ENCODE assay signal across 19 cellular contexts in the genomic region with DNA sequence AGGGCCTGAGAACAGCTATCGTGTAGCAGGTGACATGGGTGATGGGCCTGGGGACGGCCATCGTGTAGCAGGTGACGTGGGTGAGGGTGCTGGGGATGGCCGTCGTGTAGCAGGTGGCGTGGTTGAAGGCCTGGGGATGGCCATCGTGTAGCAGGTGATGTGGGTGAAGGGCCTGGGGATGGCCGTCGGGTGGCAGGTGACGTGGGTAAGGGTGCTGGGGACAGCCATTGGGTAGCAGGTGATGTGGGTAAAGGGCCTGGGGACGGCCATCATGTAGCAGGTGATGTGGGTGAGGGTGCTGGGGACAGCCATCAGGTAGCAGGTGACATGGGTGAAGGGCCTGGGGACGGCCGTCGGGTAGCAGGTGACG. TPM values are rescaled to one million over a fixed set of nuclear protein-coding genes. Genes with fewer than 3 reads are reported as not detected.
DNase-seq lines count a peak whose midpoint lies in the region; ATAC-seq, FAIRE-seq and TF ChIP-seq lines count a peak whose summit lies in the region.
"Had no signal": no experiment of that assay in that cellular context is flagged by ENCODE, and none has a peak within 500 bp of the region (broad histone marks: within the 10 kb centered on the region; RNA-seq: fewer than 3 reads in every experiment).

No MANE protein-coding gene starts in this region.

- intact Hi-C loops in natural killer cell (cut with micrococcal nuclease) (no loop called here), endothelial cell of umbilical vein (cut with micrococcal nuclease) (no loop called here)

- CTCF ChIA-PET in endothelial cell of umbilical vein (lab: Charles Lee), result no interaction called here

- peak overlapping the region; percentile 38 for H3K27ac ChIP-seq in OCI-LY1 (ENCODE audit: low read depth, low read length, poor library complexity, severe bottlenecking)
- no peak overlapping the region for H3K27ac ChIP-seq in endothelial cell of umbilical vein (ENCODE audit: insufficient read depth, low read depth, low read length)
- H3K27ac ChIP-seq: HL-60, Peyer's patch had no signal

- H3K4me2 ChIP-seq in OCI-LY1 (ENCODE audit: low read length), result no peak overlapping the region
- no peak overlapping the region for H3K4me2 ChIP-seq in endothelial cell of umbilical vein (ENCODE audit: insufficient read depth, low read length)

- H3K9me2 ChIP-seq in OCI-LY1 (ENCODE audit: low read depth, low read length), result no peaks in the 10 kb centered on the region

- FAIRE-seq in endothelial cell of umbilical vein (lab: Jason Lieb, UNC), result no peak
- FAIRE-seq: GM12878 had no signal

- H3K4me3 ChIP-seq in OCI-LY1 (ENCODE audit: low read depth, low read length, poor library complexity, severe bottlenecking) (no peak overlapping the region), endothelial cell of umbilical vein (replicated peaks in 1 of 3; ENCODE audit: insufficient read depth in 1 of 3, low read depth in 1 of 3, low read length in 3 of 3) (no peak overlapping the region)
- H3K4me3 ChIP-seq: GM12878, Peyer's patch had no signal

- peaks cover 0 to 14% of the 10 kb centered on the region in 2 donors for H3K27me3 Mint-ChIP-seq in natural killer cell treated with Interleukin-12 subunit alpha and Interleukin-12 subunit beta and Interleukin-15 and Interleukin-18, amount 100 ng/mL, for 72 hours
- peaks cover 0 to 17% of the 10 kb centered on the region in 2 donors for H3K27me3 Mint-ChIP-seq in natural killer cell (ENCODE audit: low read depth in 2 of 2)
- peaks cover 3 to 7% (median 5%) of the 10 kb centered on the region in 3 donors for H3K27me3 Mint-ChIP-seq in immature natural killer cell (ENCODE audit: low read depth in 3 of 3)

- dilution Hi-C loops in endothelial cell of umbilical vein (cut with MboI; ENCODE audit: extremely low pct_ligation_motif_present, low sequenced_read_pairs), result no loop called here

- H3K9me1 ChIP-seq in endothelial cell of umbilical vein (replicated peaks; ENCODE audit: control insufficient read depth, extremely low read depth, insufficient read depth, low read length), result no peaks in the 10 kb centered on the region

- H3K27ac Mint-ChIP-seq in natural killer cell treated with Interleukin-12 subunit alpha and Interleukin-12 subunit beta and Interleukin-15 and Interleukin-18, amount 100 ng/mL, for 72 hours, result no peak overlapping the region
- H3K27ac Mint-ChIP-seq in natural killer cell (no peak overlapping the region), immature natural killer cell (no peak overlapping the region)
- H3K27ac Mint-ChIP-seq: T-helper 17 cell had no signal

- no peaks in the 10 kb centered on the region for H3K9me3 Mint-ChIP-seq in natural killer cell treated with Interleukin-12 subunit alpha and Interleukin-12 subunit beta and Interleukin-15 and Interleukin-18, amount 100 ng/mL, for 72 hours
- H3K9me3 Mint-ChIP-seq in natural killer cell (no peaks in the 10 kb centered on the region), immature natural killer cell (no peaks in the 10 kb centered on the region)

- H3K4me3 Mint-ChIP-seq in natural killer cell treated with Interleukin-12 subunit alpha and Interleukin-12 subunit beta and Interleukin-15 and Interleukin-18, amount 100 ng/mL, for 72 hours, result no peak overlapping the region
- no peak overlapping the region for H3K4me3 Mint-ChIP-seq in natural killer cell
- H3K4me3 Mint-ChIP-seq in immature natural killer cell, result no peak overlapping the region

- POLR2A ChIA-PET in endothelial cell of umbilical vein (lab: Charles Lee), result no interaction called here

- H3K4me1 ChIP-seq in OCI-LY1 (ENCODE audit: insufficient read depth, low read length, severe bottlenecking) (peaks cover 7% of the 10 kb centered on the region), endothelial cell of umbilical vein (ENCODE audit: control insufficient read depth, extremely low read depth, insufficient read depth, low read length) (no peaks in the 10 kb centered on the region)

- no peaks in the 10 kb centered on the region for H3K36me3 ChIP-seq in OCI-LY1 (ENCODE audit: insufficient read depth, low read length)
- no peaks in the 10 kb centered on the region for H3K36me3 ChIP-seq in endothelial cell of umbilical vein (ENCODE audit: control insufficient read depth in 2 of 2, extremely low read depth in 1 of 2, insufficient read depth in 2 of 2, low read length in 2 of 2)
- H3K36me3 ChIP-seq: Peyer's patch had no signal

- H3K9me3 ChIP-seq in OCI-LY1 (ENCODE audit: low read length), result no peaks in the 10 kb centered on the region
- no peaks in the 10 kb centered on the region for H3K9me3 ChIP-seq in endothelial cell of umbilical vein (replicated peaks; ENCODE audit: control insufficient read depth, insufficient read depth, low read length)
- H3K9me3 ChIP-seq: Peyer's patch had no signal

- no peaks in the 10 kb centered on the region; the same call in 1 of the 2 replicates for H3K27me3 ChIP-seq in OCI-LY1 (ENCODE audit: insufficient read depth, low read length)
- H3K27me3 ChIP-seq in endothelial cell of umbilical vein (ENCODE audit: control insufficient read depth in 2 of 2, insufficient read depth in 2 of 2, low read length in 2 of 2), result no peaks in the 10 kb centered on the region
- H3K27me3 ChIP-seq: Peyer's patch had no signal

- H4K20me1 ChIP-seq in OCI-LY1 (ENCODE audit: insufficient read depth, low read length) (no peaks in the 10 kb centered on the region), endothelial cell of umbilical vein (replicated peaks; ENCODE audit: control insufficient read depth, extremely low read depth, insufficient read depth, low read length) (no peaks in the 10 kb centered on the region)

- H3K36me3 Mint-ChIP-seq in natural killer cell treated with Interleukin-12 subunit alpha and Interleukin-12 subunit beta and Interleukin-15 and Interleukin-18, amount 100 ng/mL, for 72 hours, result no peaks in the 10 kb centered on the region
- no peaks in the 10 kb centered on the region for H3K36me3 Mint-ChIP-seq in natural killer cell
- no peaks in the 10 kb centered on the region for H3K36me3 Mint-ChIP-seq in immature natural killer cell

- TF ChIP-seq CTCF in natural killer cell (IDR thresholded peaks at IDR 0.05), result no peak
- no peak for TF ChIP-seq CTCF in OCI-LY1 (IDR thresholded peaks at IDR 0.05; ENCODE audit: low read length)
- no peak for TF ChIP-seq CTCF in endothelial cell of umbilical vein (IDR thresholded peaks at IDR 0.05; ENCODE audit: extremely low read depth in 1 of 2, insufficient read depth in 1 of 2, low read depth in 1 of 2, low read length in 2 of 2)

- DNase-seq in natural killer cell treated with Interleukin-12 subunit alpha and Interleukin-12 subunit beta and Interleukin-15 and Interleukin-18, amount 100 ng/mL, for 72 hours (ENCODE audit: low spot score), result peak; percentile 23
- no peak for DNase-seq in natural killer cell
- DNase-seq in endothelial cell of umbilical vein (ENCODE audit: low read depth, low spot score), result peak; percentile 7
- DNase-seq in effector CD8-positive, alpha-beta T cell (lab: John Stamatoyannopoulos, UW), result no peak
- DNase-seq in immature natural killer cell, result no peak
- DNase-seq: HCEC 1CT; KG1; NK-92 treated with Interleukin-12 subunit alpha and Interleukin-12 subunit beta, amount 100 ng/mL, for 24 hours; SW 1271; T-helper 17 cell had no signal

- no peaks in the 10 kb centered on the region for H3F3A ChIP-seq in OCI-LY1 (ENCODE audit: insufficient read depth, low read length)

- H3K4me1 Mint-ChIP-seq in natural killer cell treated with Interleukin-12 subunit alpha and Interleukin-12 subunit beta and Interleukin-15 and Interleukin-18, amount 100 ng/mL, for 72 hours (ENCODE audit: low read depth in 2 of 2), result peaks cover 0 to 3% of the 10 kb centered on the region in 2 donors
- H3K4me1 Mint-ChIP-seq in natural killer cell (peaks cover 0 to 10% of the 10 kb centered on the region in 2 donors), immature natural killer cell (peaks cover 0 to 5% of the 10 kb centered on the region in 2 donors)

- H3K9ac ChIP-seq in OCI-LY1 (ENCODE audit: low read length) (no peak overlapping the region), endothelial cell of umbilical vein (replicated peaks; ENCODE audit: extremely low read depth, insufficient read depth, low read length) (no peak overlapping the region)

- no peak for TF ChIP-seq POLR2A in endothelial cell of umbilical vein (IDR thresholded peaks at IDR 0.05; ENCODE audit: low read depth, low read length)

- H3K79me2 ChIP-seq in OCI-LY1 (ENCODE audit: insufficient read depth, low read length), result no peaks in the 10 kb centered on the region
- no peaks in the 10 kb centered on the region for H3K79me2 ChIP-seq in endothelial cell of umbilical vein (ENCODE audit: control insufficient read depth, insufficient read depth, low read length)

- H2AFZ ChIP-seq in OCI-LY1 (ENCODE audit: low read length) (no peak overlapping the region), endothelial cell of umbilical vein (ENCODE audit: low read depth, low read length) (no peak overlapping the region)

- BruUV-seq in endothelial cell of umbilical vein (replicated peaks; lab: Mats Ljungman, UMichigan), result no TSS peak

- ATAC-seq in natural killer cell treated with Interleukin-12 subunit alpha and Interleukin-12 subunit beta and Interleukin-15 and Interleukin-18, amount 100 ng/mL, for 72 hours, result no peak
- ATAC-seq in natural killer cell (no peak), HG03442 (IDR thresholded peaks at IDR 0.05; ENCODE audit: unreplicated experiment) (no peak)
- ATAC-seq: GM12878, Right ventricle myocardium inferior, T-helper 17 cell had no signal

RNA-seq across cellular contexts. Expression of a gene that starts 15.5 kb away (rescaled TPM):
- not detected for total RNA-seq in natural killer cell treated with Interleukin-12 subunit alpha and Interleukin-12 subunit beta and Interleukin-15 and Interleukin-18, amount 100 ng/mL, for 72 hours
- total RNA-seq in natural killer cell, result 1 to 10 TPM in 1 of 3 donors, not detected in 2; 3.2 TPM
- not detected in 2 replicates for total RNA-seq in endothelial cell of umbilical vein
- not detected in 2 replicates for polyA plus RNA-seq in endothelial cell of umbilical vein
- polyA plus RNA-seq in endothelial cell of umbilical vein (2011; cell fraction: cytosol; rRNA removed), result not detected in 2 replicates
- polyA plus RNA-seq in endothelial cell of umbilical vein (2011; cell fraction: nucleus; rRNA removed), result not detected in 2 replicates
- not detected in 2 replicates for polyA plus RNA-seq in endothelial cell of umbilical vein (2012)
- not detected in 2 replicates for polyA minus RNA-seq in endothelial cell of umbilical vein
- polyA minus RNA-seq in endothelial cell of umbilical vein (2011; cell fraction: cytosol; rRNA and poly(A)+ RNA removed), result not detected
- polyA minus RNA-seq in endothelial cell of umbilical vein (2011; cell fraction: nucleus; rRNA and poly(A)+ RNA removed), result not detected in 2 replicates
- polyA plus RNA-seq in immature natural killer cell, result not detected
- total RNA-seq: A172, GM12878, HT1080, OCI-LY7, T-helper 17 cell had no signal
- polyA plus RNA-seq: GM12878 had no signal

RNA-seq across cellular contexts. Expression of a gene that starts 30.9 kb away (rescaled TPM):
- total RNA-seq in natural killer cell treated with Interleukin-12 subunit alpha and Interleukin-12 subunit beta and Interleukin-15 and Interleukin-18, amount 100 ng/mL, for 72 hours, result 1 to 10 TPM in 1 of 2 donors, not detected in 1; 6.6 TPM
- total RNA-seq in natural killer cell (10 to 100 TPM in 1 of 3 donors, under 1 TPM in 1, not detected in 1; 0.82 to 13.4 TPM), endothelial cell of umbilical vein (not detected in 2 replicates)
- polyA plus RNA-seq in endothelial cell of umbilical vein (not detected in 2 replicates), immature natural killer cell (not detected)
- polyA plus RNA-seq in endothelial cell of umbilical vein (2011; cell fraction: cytosol; rRNA removed), result not detected in 2 replicates
- polyA plus RNA-seq in endothelial cell of umbilical vein (2011; cell fraction: nucleus; rRNA removed), result not detected in 2 replicates
- polyA plus RNA-seq in endothelial cell of umbilical vein (2012), result not detected in 2 replicates
- not detected in 2 replicates for polyA minus RNA-seq in endothelial cell of umbilical vein
- polyA minus RNA-seq in endothelial cell of umbilical vein (2011; cell fraction: cytosol; rRNA and poly(A)+ RNA removed), result not detected
- not detected in 2 replicates for polyA minus RNA-seq in endothelial cell of umbilical vein (2011; cell fraction: nucleus; rRNA and poly(A)+ RNA removed)
- total RNA-seq: GM12878, HT1080, OCI-LY7, T-helper 17 cell had no signal

RNA-seq across cellular contexts. Expression of a gene that starts 38.1 kb away (rescaled TPM):
- total RNA-seq in natural killer cell treated with Interleukin-12 subunit alpha and Interleukin-12 subunit beta and Interleukin-15 and Interleukin-18, amount 100 ng/mL, for 72 hours, result 100 to 1,000 TPM; 202 to 246 TPM
- total RNA-seq in natural killer cell, result 100 to 1,000 TPM; 367 to 412 (median 383) TPM
- 230 and 233 TPM in 2 replicates for total RNA-seq in endothelial cell of umbilical vein
- polyA plus RNA-seq in endothelial cell of umbilical vein, result 121 and 122 TPM in 2 replicates
- 143 and 152 TPM in 2 replicates for polyA plus RNA-seq in endothelial cell of umbilical vein (2011; cell fraction: cytosol; rRNA removed)
- polyA plus RNA-seq in endothelial cell of umbilical vein (2011; cell fraction: nucleus; rRNA removed), result 216 and 241 TPM in 2 replicates
- polyA plus RNA-seq in endothelial cell of umbilical vein (2012), result 167 and 177 TPM in 2 replicates
- polyA minus RNA-seq in endothelial cell of umbilical vein, result 70.3 and 73.6 TPM in 2 replicates
- 64.5 TPM for polyA minus RNA-seq in endothelial cell of umbilical vein (2011; cell fraction: cytosol; rRNA and poly(A)+ RNA removed)
- polyA minus RNA-seq in endothelial cell of umbilical vein (2011; cell fraction: nucleus; rRNA and poly(A)+ RNA removed), result 66.8 and 90.0 TPM in 2 replicates
- polyA plus RNA-seq in immature natural killer cell, result 100 to 1,000 TPM in 2 of 3 donors, 10 to 100 TPM in 1; 94.1 to 119 (median 101) TPM

RNA-seq across cellular contexts. Expression of a gene that starts 41.4 kb away (rescaled TPM):
- total RNA-seq in natural killer cell treated with Interleukin-12 subunit alpha and Interleukin-12 subunit beta and Interleukin-15 and Interleukin-18, amount 100 ng/mL, for 72 hours, result 1 to 10 TPM in 1 of 2 donors, not detected in 1; 1.0 TPM
- 10 to 100 TPM in 1 of 3 donors, not detected in 2; 12.6 TPM for total RNA-seq in natural killer cell
- total RNA-seq in endothelial cell of umbilical vein, result not detected in 2 replicates
- polyA plus RNA-seq in endothelial cell of umbilical vein, result not detected in 2 replicates
- not detected in 2 replicates for polyA plus RNA-seq in endothelial cell of umbilical vein (2011; cell fraction: cytosol; rRNA removed)
- polyA plus RNA-seq in endothelial cell of umbilical vein (2011; cell fraction: nucleus; rRNA removed), result not detected in 2 replicates
- polyA plus RNA-seq in endothelial cell of umbilical vein (2012), result not detected in 2 replicates
- not detected in 2 replicates for polyA minus RNA-seq in endothelial cell of umbilical vein
- polyA minus RNA-seq in endothelial cell of umbilical vein (2011; cell fraction: cytosol; rRNA and poly(A)+ RNA removed), result not detected
- not detected in 2 replicates for polyA minus RNA-seq in endothelial cell of umbilical vein (2011; cell fraction: nucleus; rRNA and poly(A)+ RNA removed)
- polyA plus RNA-seq in immature natural killer cell, result not detected
- total RNA-seq: A172, GM12878, HT1080, OCI-LY7, T-helper 17 cell had no signal
- polyA plus RNA-seq: GM12878 had no signal

RNA-seq across cellular contexts. Expression of a gene that starts 46.3 kb away (rescaled TPM):
- 1 to 10 TPM in 1 of 2 donors, not detected in 1; 1.3 TPM for total RNA-seq in natural killer cell treated with Interleukin-12 subunit alpha and Interleukin-12 subunit beta and Interleukin-15 and Interleukin-18, amount 100 ng/mL, for 72 hours
- total RNA-seq in natural killer cell (under 1 TPM in 1 of 3 donors, not detected in 2; 0.40 TPM), endothelial cell of umbilical vein (not detected in 2 replicates)
- polyA plus RNA-seq in endothelial cell of umbilical vein (not detected in 2 replicates), immature natural killer cell (not detected)
- not detected in 2 replicates for polyA plus RNA-seq in endothelial cell of umbilical vein (2011; cell fraction: cytosol; rRNA removed)
- polyA plus RNA-seq in endothelial cell of umbilical vein (2011; cell fraction: nucleus; rRNA removed), result not detected in 2 replicates
- not detected in 2 replicates for polyA plus RNA-seq in endothelial cell of umbilical vein (2012)
- not detected in 2 replicates for polyA minus RNA-seq in endothelial cell of umbilical vein
- polyA minus RNA-seq in endothelial cell of umbilical vein (2011; cell fraction: cytosol; rRNA and poly(A)+ RNA removed), result not detected
- polyA minus RNA-seq in endothelial cell of umbilical vein (2011; cell fraction: nucleus; rRNA and poly(A)+ RNA removed), result not detected in 2 replicates
- total RNA-seq: GM12878, HT1080, OCI-LY7, T-helper 17 cell had no signal
- polyA plus RNA-seq: GM12878 had no signal

Comparison
In these comparisons a context has a peak if more than half of its experiments do, and no peak if none do; other contexts are left out.
1. DNase-seq: peak in natural killer cell treated with Interleukin-12 subunit alpha and Interleukin-12 subunit beta and Interleukin-15 and Interleukin-18, amount 100 ng/mL, for 72 hours (single experiment) and endothelial cell of umbilical vein (single experiment); none in natural killer cell (single experiment), effector CD8-positive, alpha-beta T cell (single experiment) and immature natural killer cell (0 of 3).